Comparison of ENCODE assay signal across 9 cellular contexts in the genomic region with DNA sequence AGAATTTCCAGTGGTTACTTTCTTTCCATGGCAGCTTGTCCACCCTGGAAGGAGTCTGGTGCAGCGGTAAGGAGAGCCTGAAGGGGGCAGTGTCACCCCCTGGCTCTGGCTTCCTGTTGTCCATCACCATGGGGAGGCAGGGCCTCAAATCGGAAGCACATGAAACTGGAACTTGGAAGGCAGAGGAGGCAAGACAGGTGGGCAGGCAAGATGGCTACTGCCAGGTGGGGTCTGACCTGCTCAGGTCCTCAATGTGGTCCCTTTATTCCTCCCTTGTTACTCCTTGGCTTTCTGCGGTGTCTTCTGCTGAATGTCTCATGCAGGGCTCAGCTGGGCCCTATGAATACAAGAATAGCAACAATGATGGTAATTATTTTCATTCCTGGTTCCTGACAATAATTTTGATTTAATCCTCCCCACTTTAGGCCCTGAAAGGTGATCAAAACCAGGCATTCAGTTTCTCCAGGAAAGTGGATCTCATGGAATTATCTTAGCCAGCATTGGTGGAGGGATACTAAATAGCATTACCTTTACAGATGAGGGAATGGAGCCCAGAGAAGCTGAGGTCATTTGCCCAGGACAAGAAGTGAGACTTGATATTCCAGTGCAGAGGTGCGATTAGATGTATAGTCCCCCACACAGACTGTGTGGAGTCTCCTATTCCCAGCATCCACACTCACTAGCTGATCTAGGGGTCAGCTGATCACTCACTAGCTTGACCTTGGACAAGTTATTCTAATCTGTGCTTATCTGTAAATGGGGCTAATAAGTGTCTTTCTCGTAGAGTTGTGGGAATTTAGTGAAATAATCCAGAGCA. TPM values are rescaled to one million over a fixed set of nuclear protein-coding genes. Genes with fewer than 3 reads are reported as not detected.
A peak's percentile ranks its signal among the peaks of the same experiment; 100 is the strongest.
DNase-seq lines count a peak whose midpoint lies in the region; ATAC-seq and TF ChIP-seq lines count a peak whose summit lies in the region.
"Had no signal": no experiment of that assay in that cellular context is flagged by ENCODE, and none has a peak within 500 bp of the region (broad histone marks: within the 10 kb centered on the region; RNA-seq: fewer than 3 reads in every experiment).

No MANE protein-coding gene starts in this region.

- no peaks in the 10 kb centered on the region for H3K27me3 Mint-ChIP-seq in naive thymus-derived CD8-positive, alpha-beta T cell
- H3K27me3 Mint-ChIP-seq: central memory CD8-positive, alpha-beta T cell had no signal

- H3K4me1 Mint-ChIP-seq in naive thymus-derived CD8-positive, alpha-beta T cell = peaks cover 0 to 1% (median 0%) of the 10 kb centered on the region in 4 donors
- H3K4me1 Mint-ChIP-seq: central memory CD8-positive, alpha-beta T cell had no signal

- peak; percentile 36 to 58 for ATAC-seq in naive thymus-derived CD8-positive, alpha-beta T cell
- no peak for ATAC-seq in GM21381 (IDR thresholded peaks at IDR 0.05; ENCODE audit: unreplicated experiment)

- peak; percentile 14 to 30 (median 21) for DNase-seq in stimulated activated CD4-positive, alpha-beta T cell treated with anti-CD3 and anti-CD28 coated beads, Interleukin-12 subunit alpha, Interleukin-12 subunit beta, amount 100 ng/mL, for 48 hours (ENCODE audit: low read depth in 2 of 3, low spot score in 1 of 3)
- DNase-seq in stimulated activated CD4-positive, alpha-beta T cell treated with anti-CD3 and anti-CD28 coated beads, Interleukin-4, amount 100 ng/mL, for 1 hour = no peak
- DNase-seq in NAMALWA (ENCODE audit: low spot score) (peak; percentile 62), astrocyte of the cerebellum (ENCODE audit: low read depth) (no peak), COR-L47 (lab: John Stamatoyannopoulos, UW) (no peak), activated gamma-delta T cell (lab: John Stamatoyannopoulos, UW) (no peak)
- DNase-seq in naive thymus-derived CD8-positive, alpha-beta T cell = no peak

- H3K9me3 Mint-ChIP-seq in naive thymus-derived CD8-positive, alpha-beta T cell = no peaks in the 10 kb centered on the region
- H3K9me3 Mint-ChIP-seq: central memory CD8-positive, alpha-beta T cell had no signal

- H3K36me3 Mint-ChIP-seq in naive thymus-derived CD8-positive, alpha-beta T cell = peaks cover 0 to 7% (median under 1%) of the 10 kb centered on the region in 3 donors

- no peak overlapping the region for H3K27ac Mint-ChIP-seq in naive thymus-derived CD8-positive, alpha-beta T cell

- TF ChIP-seq CTCF in astrocyte of the cerebellum (IDR thresholded peaks at IDR 0.05; ENCODE audit: low read depth, low read length, missing control alignments) = peak; percentile 66

- H3K4me3 Mint-ChIP-seq in naive thymus-derived CD8-positive, alpha-beta T cell = no peak overlapping the region
- H3K4me3 Mint-ChIP-seq: central memory CD8-positive, alpha-beta T cell had no signal

- POLR2A ChIA-PET in naive thymus-derived CD8-positive, alpha-beta T cell (lab: Charles Lee) = no interaction called here

- in situ Hi-C loops in astrocyte of the cerebellum (cut with HindIII; ENCODE audit: low sequenced_read_pairs) = no loop called here

- H3K4me3 ChIP-seq in astrocyte of the cerebellum (ENCODE audit: low read depth, low read length) = no peak overlapping the region

RNA-seq across cellular contexts. Expression of gene SNAI1, which starts 17.6 kb away (rescaled TPM):
- total RNA-seq in naive thymus-derived CD8-positive, alpha-beta T cell = 1 to 10 TPM in 1 of 2 experiments, under 1 TPM in 1; 0.82 to 1.5 TPM
- polyA plus RNA-seq in naive thymus-derived CD8-positive, alpha-beta T cell = under 1 TPM in 2 of 3 donors, not detected in 1; 0.25 to 0.64 TPM

RNA-seq across cellular contexts. Expression of gene RNF114, which starts 29.0 kb away (rescaled TPM):
- 100 to 1,000 TPM; 104 to 105 TPM for total RNA-seq in naive thymus-derived CD8-positive, alpha-beta T cell
- 100 to 1,000 TPM; 123 to 133 (median 123) TPM for polyA plus RNA-seq in naive thymus-derived CD8-positive, alpha-beta T cell

RNA-seq across cellular contexts. Expression of gene SPATA2, which starts 49.8 kb away (rescaled TPM):
- 1 to 10 TPM; 8.0 to 9.0 TPM for total RNA-seq in naive thymus-derived CD8-positive, alpha-beta T cell
- 1 to 10 TPM; 1.7 to 5.7 (median 2.0) TPM for polyA plus RNA-seq in naive thymus-derived CD8-positive, alpha-beta T cell

Comparison
In these comparisons a context has a peak if more than half of its experiments do, and no peak if none do; other contexts are left out.
1. DNase-seq: peak in stimulated activated CD4-positive, alpha-beta T cell treated with anti-CD3 and anti-CD28 coated beads, Interleukin-12 subunit alpha, Interleukin-12 subunit beta, amount 100 ng/mL, for 48 hours (3 of 3) and NAMALWA (single experiment); none in stimulated activated CD4-positive, alpha-beta T cell treated with anti-CD3 and anti-CD28 coated beads, Interleukin-4, amount 100 ng/mL, for 1 hour (single experiment), astrocyte of the cerebellum (single experiment), naive thymus-derived CD8-positive, alpha-beta T cell (0 of 10), COR-L47 (single experiment) and activated gamma-delta T cell (single experiment).